In genomic region chr12:107864235-107864634, GRCh38 we compare ENCODE assay signal across 14 cellular contexts.
DNase-seq lines count a peak whose midpoint lies in the region; ATAC-seq and TF ChIP-seq lines count a peak whose summit lies in the region.
"Had no signal": no experiment of that assay in that cellular context is flagged by ENCODE, and none has a peak within 500 bp of the region (broad histone marks: within the 10 kb centered on the region; RNA-seq: fewer than 3 reads in every experiment).

No MANE protein-coding gene starts in this region.

- no peak overlapping the region for H3K4ac ChIP-seq in neuronal stem cell (ENCODE audit: low read length)

- H3K4me3 Mint-ChIP-seq in WTC11 (peak overlapping the region; percentile 71), T-helper 17 cell (no peak overlapping the region)
- H3K4me3 Mint-ChIP-seq in CD8-positive, alpha-beta T cell = no peak overlapping the region
- H3K4me3 Mint-ChIP-seq: activated T-helper 17 cell treated with anti-CD3 and anti-CD28 coated beads, Interleukin-2, amount 50 U/mL, for 72 hours had no signal

- peak; percentile 24 for DNase-seq in G401 (ENCODE audit: low spot score)
- peak; percentile 49 for DNase-seq in WTC11 (ENCODE audit: low spot score)
- no peak for DNase-seq in left ventricle myocardium superior
- DNase-seq in neuronal stem cell (ENCODE audit: low spot score) = no peak
- no peak for DNase-seq in T-helper 17 cell
- no peak for DNase-seq in CD8-positive, alpha-beta T cell
- DNase-seq in NCI-H510A treated with DMSO at 0.1 percent for 48 hours (lab: John Stamatoyannopoulos, UW) = no peak
- DNase-seq in SW 1271 (lab: John Stamatoyannopoulos, UW) = no peak
- DNase-seq: caudate nucleus, EL, NCI-H524 treated with DMSO at 0.1 percent for 48 hours had no signal

- peak overlapping the region in 1 of 2 donors; percentile 57 for H3K4me3 ChIP-seq in neuronal stem cell (ENCODE audit: low read length in 2 of 2)
- no peak overlapping the region for H3K4me3 ChIP-seq in CD8-positive, alpha-beta T cell (ENCODE audit: low read depth, low read length)
- H3K4me3 ChIP-seq: SJSA1 had no signal

- H3K4me2 ChIP-seq in neuronal stem cell (ENCODE audit: insufficient read depth, low read length, poor library complexity, severe bottlenecking) = peak overlapping the region; percentile 69

- peaks cover 16% of the 10 kb centered on the region for H3K9me3 Mint-ChIP-seq in WTC11
- H3K9me3 Mint-ChIP-seq in CD8-positive, alpha-beta T cell = no peaks in the 10 kb centered on the region
- H3K9me3 Mint-ChIP-seq: activated T-helper 17 cell treated with anti-CD3 and anti-CD28 coated beads, Interleukin-2, amount 50 U/mL, for 72 hours had no signal

- no peaks in the 10 kb centered on the region for H3K36me3 ChIP-seq in neuronal stem cell (replicated peaks in 1 of 2; ENCODE audit: control insufficient read depth in 2 of 2, insufficient read depth in 2 of 2, low read length in 2 of 2)
- no peaks in the 10 kb centered on the region for H3K36me3 ChIP-seq in CD8-positive, alpha-beta T cell (ENCODE audit: insufficient read depth, low read length)
- H3K36me3 ChIP-seq: SJSA1, upper lobe of left lung had no signal

- H3K9me3 ChIP-seq in neuronal stem cell (replicated peaks in 1 of 2; ENCODE audit: control insufficient read depth in 2 of 2, insufficient read depth in 1 of 2, low read depth in 1 of 2, low read length in 2 of 2) (no peaks in the 10 kb centered on the region), T-helper 17 cell (ENCODE audit: control insufficient read depth, low read length, poor library complexity, severe bottlenecking) (no peaks in the 10 kb centered on the region)
- no peaks in the 10 kb centered on the region for H3K9me3 ChIP-seq in CD8-positive, alpha-beta T cell (ENCODE audit: low read length)
- H3K9me3 ChIP-seq: SJSA1 had no signal

- in situ Hi-C loops in G401 (cut with HindIII; ENCODE audit: low sequenced_read_pairs) = no loop called here

- intact Hi-C loops in left ventricle myocardium superior (cut with micrococcal nuclease) = no loop called here
- intact Hi-C loops in CD8-positive, alpha-beta T cell (cut with DNase I, micrococcal nuclease) = no loop called here

- no peak overlapping the region for H2BK12ac ChIP-seq in neuronal stem cell (ENCODE audit: low read length)

- H3K27me3 ChIP-seq in neuronal stem cell (ENCODE audit: control insufficient read depth in 3 of 3, insufficient read depth in 3 of 3, low read depth in 1 of 3, low read length in 3 of 3) = peaks cover 3 to 48% (median 16%) of the 10 kb centered on the region in 3 experiments
- no peaks in the 10 kb centered on the region for H3K27me3 ChIP-seq in CD8-positive, alpha-beta T cell (ENCODE audit: insufficient read depth, low read length)
- H3K27me3 ChIP-seq: upper lobe of left lung had no signal

- H3K4me1 Mint-ChIP-seq in WTC11 (peaks cover 12% of the 10 kb centered on the region), T-helper 17 cell (no peaks in the 10 kb centered on the region)
- H3K4me1 Mint-ChIP-seq in CD8-positive, alpha-beta T cell (ENCODE audit: low read depth) = peaks cover 3% of the 10 kb centered on the region
- H3K4me1 Mint-ChIP-seq: activated T-helper 17 cell treated with anti-CD3 and anti-CD28 coated beads, Interleukin-2, amount 50 U/mL, for 72 hours had no signal

- H2BK15ac ChIP-seq in neuronal stem cell (ENCODE audit: low read length) = no peak overlapping the region

- ATAC-seq in WTC11 (peak; percentile 95), left ventricle myocardium superior (peak; percentile 59), T-helper 17 cell (no peak)
- no peak for ATAC-seq in CD8-positive, alpha-beta T cell
- ATAC-seq: activated T-helper 17 cell treated with anti-CD3 and anti-CD28 coated beads, Interleukin-2, amount 50 U/mL, for 72 hours had no signal

- H3K27me3 Mint-ChIP-seq in WTC11 (ENCODE audit: low read depth) (peaks cover 56% of the 10 kb centered on the region), T-helper 17 cell (peaks cover 74% of the 10 kb centered on the region)
- H3K27me3 Mint-ChIP-seq in CD8-positive, alpha-beta T cell (ENCODE audit: low read depth) = peaks cover 46% of the 10 kb centered on the region

- H2BK5ac ChIP-seq in neuronal stem cell (ENCODE audit: low read length) = no peak overlapping the region

- H3K36me3 Mint-ChIP-seq in WTC11 = peaks cover 5% of the 10 kb centered on the region
- peaks cover 5% of the 10 kb centered on the region for H3K36me3 Mint-ChIP-seq in T-helper 17 cell (ENCODE audit: low read depth)
- H3K36me3 Mint-ChIP-seq in CD8-positive, alpha-beta T cell = no peaks in the 10 kb centered on the region

- H3K27ac Mint-ChIP-seq in WTC11 (no peak overlapping the region), T-helper 17 cell (no peak overlapping the region)
- no peak overlapping the region for H3K27ac Mint-ChIP-seq in CD8-positive, alpha-beta T cell
- H3K27ac Mint-ChIP-seq: activated T-helper 17 cell treated with anti-CD3 and anti-CD28 coated beads, Interleukin-2, amount 50 U/mL, for 72 hours had no signal

- CTCF ChIA-PET in WTC11 (lab: Charles Lee) = interaction anchor here (0.7 to 2.2 kb wide), 8 partner anchors 9 to 193 kb away, joined by 3 to 15 read pairs (median 6); no protein-coding TSS in a partner anchor
- CTCF ChIA-PET in CD8-positive, alpha-beta T cell (lab: Charles Lee) = interaction anchor here (0.7 kb wide), 1 partner anchor 14 kb away, joined by 3 read pairs; no protein-coding TSS in a partner anchor

- H2BK120ac ChIP-seq in neuronal stem cell (ENCODE audit: low read depth, low read length) = no peak overlapping the region

- peak overlapping the region; percentile 83 for H2AFZ ChIP-seq in neuronal stem cell (ENCODE audit: low read length)

- no peak for TF ChIP-seq CTCF in WTC11 (IDR thresholded peaks at IDR 0.05)
- no peak for TF ChIP-seq CTCF in CD8-positive, alpha-beta T cell (IDR thresholded peaks at IDR 0.05)

- peak overlapping the region; percentile 80 for H3K18ac ChIP-seq in neuronal stem cell (ENCODE audit: low read length)

- peaks cover 0 to 2% of the 10 kb centered on the region in 2 donors for H3K4me1 ChIP-seq in neuronal stem cell (ENCODE audit: control insufficient read depth in 2 of 2, insufficient read depth in 1 of 2, low read depth in 1 of 2, low read length in 2 of 2)
- H3K4me1 ChIP-seq in CD8-positive, alpha-beta T cell (ENCODE audit: insufficient read depth, low read length) = no peaks in the 10 kb centered on the region
- H3K4me1 ChIP-seq: SJSA1 had no signal

- POLR2A ChIA-PET in WTC11 (lab: Charles Lee) = interaction anchor here (0.5 to 1.1 kb wide), 2 partner anchors 9 to 345 kb away, joined by 3 to 4 read pairs; no protein-coding TSS in a partner anchor
- POLR2A ChIA-PET in CD8-positive, alpha-beta T cell (lab: Charles Lee) = no interaction called here

- no peak overlapping the region for H3K23ac ChIP-seq in neuronal stem cell (ENCODE audit: low read depth, low read length, poor library complexity)

- H4K91ac ChIP-seq in neuronal stem cell (ENCODE audit: low read depth, low read length, poor library complexity) = no peak overlapping the region

- H3K79me1 ChIP-seq in neuronal stem cell (ENCODE audit: low read depth, low read length) = no peaks in the 10 kb centered on the region

- H4K8ac ChIP-seq in neuronal stem cell (ENCODE audit: low read depth, low read length) = peak overlapping the region; percentile 43

- no peak overlapping the region for H3K27ac ChIP-seq in neuronal stem cell (replicated peaks; ENCODE audit: low read length)
- H3K27ac ChIP-seq in CD8-positive, alpha-beta T cell (ENCODE audit: low read depth, low read length) = no peak overlapping the region
- H3K27ac ChIP-seq: SJSA1, upper lobe of left lung had no signal

- H3K9ac ChIP-seq in neuronal stem cell (ENCODE audit: low read depth, low read length, poor library complexity) = no peak overlapping the region

- no CpG with 5 or more reads among the region's 33 CpGs for WGBS in neuronal stem cell (ENCODE audit: extremely low coverage in 2 of 2, insufficient read length in 2 of 2, insufficient replicate concordance in 1 of 2), 2 donors

- H3K14ac ChIP-seq in neuronal stem cell (ENCODE audit: low read length) = no peak overlapping the region

- H2AK5ac ChIP-seq in neuronal stem cell (ENCODE audit: low read depth, low read length) = no peak overlapping the region

TF ChIP-seq in WTC11, 78 proteins besides CTCF, POLR2A, EP300 and RAD21:
- TF ChIP-seq, protein P1, sequence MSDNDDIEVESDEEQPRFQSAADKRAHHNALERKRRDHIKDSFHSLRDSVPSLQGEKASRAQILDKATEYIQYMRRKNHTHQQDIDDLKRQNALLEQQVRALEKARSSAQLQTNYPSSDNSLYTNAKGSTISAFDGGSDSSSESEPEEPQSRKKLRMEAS (CRISPR knock-in tag; IDR thresholded peaks at IDR 0.05) = peak; percentile 75
- TF ChIP-seq NFE2L1 (CRISPR knock-in tag; IDR thresholded peaks at IDR 0.05) (peak; percentile 42; the same call in 1 of the 2 replicates), FOXP1 (CRISPR knock-in tag; IDR thresholded peaks at IDR 0.05; ENCODE audit: borderline replicate concordance) (peak; percentile 81; the same call in 1 of the 2 replicates), USF2 (CRISPR knock-in tag; IDR thresholded peaks at IDR 0.05) (peak; percentile 18; the same call in 1 of the 2 replicates), ZNF263 (CRISPR knock-in tag; IDR thresholded peaks at IDR 0.05; ENCODE audit: low read depth) (no peak), CREB1 (CRISPR knock-in tag; IDR thresholded peaks at IDR 0.05) (no peak)
- TF ChIP-seq, protein P2, sequence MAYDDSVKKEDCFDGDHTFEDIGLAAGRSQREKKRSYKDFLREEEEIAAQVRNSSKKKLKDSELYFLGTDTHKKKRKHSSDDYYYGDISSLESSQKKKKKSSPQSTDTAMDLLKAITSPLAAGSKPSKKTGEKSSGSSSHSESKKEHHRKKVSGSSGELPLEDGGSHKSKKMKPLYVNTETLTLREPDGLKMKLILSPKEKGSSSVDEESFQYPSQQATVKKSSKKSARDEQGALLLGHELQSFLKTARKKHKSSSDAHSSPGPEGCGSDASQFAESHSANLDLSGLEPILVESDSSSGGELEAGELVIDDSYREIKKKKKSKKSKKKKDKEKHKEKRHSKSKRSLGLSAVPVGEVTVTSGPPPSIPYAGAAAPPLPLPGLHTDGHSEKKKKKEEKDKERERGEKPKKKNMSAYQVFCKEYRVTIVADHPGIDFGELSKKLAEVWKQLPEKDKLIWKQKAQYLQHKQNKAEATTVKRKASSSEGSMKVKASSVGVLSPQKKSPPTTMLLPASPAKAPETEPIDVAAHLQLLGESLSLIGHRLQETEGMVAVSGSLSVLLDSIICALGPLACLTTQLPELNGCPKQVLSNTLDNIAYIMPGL (CRISPR knock-in tag; IDR thresholded peaks at IDR 0.05) = peak; percentile 68; the same call in 1 of the 2 replicates
TF ChIP-seq in WTC11: peak in this region for 5.

Comparison
In these comparisons a context has a peak if more than half of its experiments do, and no peak if none do; other contexts are left out.
1. DNase-seq: peak in G401 (single experiment) and WTC11 (single experiment); none in left ventricle myocardium superior (single experiment), neuronal stem cell (single experiment), T-helper 17 cell (0 of 3), CD8-positive, alpha-beta T cell (0 of 7), NCI-H510A treated with DMSO at 0.1 percent for 48 hours (single experiment) and SW 1271 (0 of 2).
2. ATAC-seq: peak in WTC11 (single experiment) and left ventricle myocardium superior (single experiment); none in T-helper 17 cell (single experiment) and CD8-positive, alpha-beta T cell (single experiment).